Comparison of ENCODE assay signal across 25 cellular contexts in genomic region chr9:23582836-23583235, GRCh38.
"Had no signal": no experiment of that assay in that cellular context is flagged by ENCODE, and none has a peak within 500 bp of the region (broad histone marks: within the 10 kb centered on the region; RNA-seq: fewer than 3 reads in every experiment).

No MANE protein-coding gene starts in this region.

- H3K9me3 ChIP-seq: gastrocnemius medialis, left ventricle myocardium inferior, ovary, psoas muscle, right lobe of liver, stomach had no signal

- H3K27me3 Mint-ChIP-seq: naive B cell, type B pancreatic cell had no signal

- DNase-seq: activated CD4-positive, alpha-beta T cell treated with anti-CD3 and anti-CD28 coated beads, Interleukin-2, amount 50 U/mL, for 1 hour; activated CD4-positive, CD25-positive, alpha-beta regulatory T cell treated with anti-CD3 and anti-CD28 coated beads, Interleukin-2, amount 50 U/mL, for 72 hours; activated CD8-positive, alpha-beta memory T cell treated with anti-CD3 and anti-CD28 coated beads, Interleukin-2, amount 50 U/mL, for 4 hours; activated effector memory CD4-positive, alpha-beta T cell treated with Interleukin-2 at 50 U/mL for 16 hours; activated naive CD4-positive, alpha-beta T cell treated with anti-CD3 and anti-CD28 coated beads, Interleukin-2, amount 50 U/mL, for 16 hours; activated T-cell treated with anti-CD3 and anti-CD28 coated beads, Interleukin-2, amount 50 U/mL, for 48 hours; erythroblast; gastrocnemius medialis; head of caudate nucleus; kidney; left ventricle myocardium inferior; naive B cell; ovary; psoas muscle; right lobe of liver; small intestine; stimulated activated CD4-positive, alpha-beta T cell treated with anti-CD3 and anti-CD28 coated beads, Interleukin-15, amount 100 ng/mL, for 24 hours; stimulated activated CD4-positive, alpha-beta T cell treated with anti-CD3 and anti-CD28 coated beads, Interleukin-4, amount 100 ng/mL, for 1 hour; stomach; T-helper 1 cell; T-helper 9 cell had no signal

- H3K4me1 Mint-ChIP-seq: neural crest cell had no signal

- H3K27ac ChIP-seq: cardiac muscle cell, gastrocnemius medialis, left ventricle myocardium inferior, ovary, psoas muscle, right lobe of liver, stomach, VCaP had no signal

- H3K4me1 ChIP-seq: right lobe of liver had no signal

- H3K9me3 Mint-ChIP-seq: type B pancreatic cell had no signal

- H3K27me3 ChIP-seq: cardiac muscle cell, gastrocnemius medialis, ovary, right lobe of liver, stomach had no signal

- H3K4me3 Mint-ChIP-seq: naive B cell, neural crest cell, type B pancreatic cell had no signal

- H3K36me3 ChIP-seq: cardiac muscle cell, gastrocnemius medialis, left ventricle myocardium inferior, ovary, right lobe of liver, stomach had no signal

- H3K4me3 ChIP-seq: cardiac muscle cell, gastrocnemius medialis, left ventricle myocardium inferior, ovary, psoas muscle, right lobe of liver, stomach had no signal

- H3K27ac Mint-ChIP-seq: naive B cell, type B pancreatic cell had no signal

- H3K36me3 Mint-ChIP-seq: naive B cell, type B pancreatic cell had no signal
